In the genomic region with DNA sequence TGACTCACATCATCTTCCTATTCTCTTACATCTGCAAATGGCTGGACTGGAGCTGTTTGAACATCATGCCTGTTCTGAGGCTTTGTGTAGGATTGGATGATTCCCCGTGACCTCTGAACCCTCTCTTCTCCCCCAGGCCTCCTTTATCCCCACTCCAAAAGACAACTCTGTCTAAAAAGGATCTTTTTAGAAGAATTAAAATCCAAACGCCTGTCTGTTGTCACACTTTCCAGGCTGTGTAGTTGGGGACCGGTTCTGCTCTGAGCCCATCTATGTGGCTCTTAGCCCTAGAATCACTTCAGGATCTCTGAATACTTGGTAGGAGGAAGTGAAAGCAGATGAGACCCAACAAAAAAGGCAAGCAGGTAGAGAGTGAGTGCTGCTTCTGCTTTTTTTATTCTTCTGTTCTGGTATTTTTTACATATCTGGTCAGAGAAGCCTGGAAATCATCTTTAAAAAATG, we compare ENCODE assay signal across 11 cellular contexts. TPM values are rescaled to one million over a fixed set of nuclear protein-coding genes. Genes with fewer than 3 reads are reported as not detected.
DNase-seq lines count a peak whose midpoint lies in the region; ATAC-seq and TF ChIP-seq lines count a peak whose summit lies in the region.
"Had no signal": no experiment of that assay in that cellular context is flagged by ENCODE, and none has a peak within 500 bp of the region (broad histone marks: within the 10 kb centered on the region; RNA-seq: fewer than 3 reads in every experiment).

No MANE protein-coding gene starts in this region.

- peaks cover 15% of the 10 kb centered on the region for H3K9me3 Mint-ChIP-seq in activated T-helper 1 cell treated with anti-CD3 and anti-CD28 coated beads, Interleukin-12 subunit alpha, Interleukin-12 subunit beta, Interleukin-2, Interleukin-4 antibody, amounts not matched to agents 30 ng/mL and 10 ng/mL and 1 ng/mL, durations not matched to agents 14 hours and 24 hours and 36 hours

- H3K27ac Mint-ChIP-seq in activated T-helper 1 cell treated with anti-CD3 and anti-CD28 coated beads, Interleukin-12 subunit alpha, Interleukin-12 subunit beta, Interleukin-2, Interleukin-4 antibody, amounts not matched to agents 30 ng/mL and 10 ng/mL and 1 ng/mL, durations not matched to agents 14 hours and 24 hours and 36 hours: peak overlapping the region; percentile 98

- H3K4me1 ChIP-seq in left ventricle myocardium inferior: no peaks in the 10 kb centered on the region
- no peaks in the 10 kb centered on the region for H3K4me1 ChIP-seq in upper lobe of right lung
- H3K4me1 ChIP-seq: pancreas had no signal

- DNase-seq in left ventricle myocardium inferior (no peak), Right ventricle myocardium superior (no peak), upper lobe of right lung (no peak), NCI-H2029 treated with DMSO at 0.1 percent for 48 hours (lab: John Stamatoyannopoulos, UW) (no peak), HUDEP-2 (lab: John Stamatoyannopoulos, UW; ENCODE audit: unreplicated experiment in 76 of 76) (no peak)
- no peak for DNase-seq in activated T-helper 1 cell treated with anti-CD3 and anti-CD28 coated beads, Interleukin-12 subunit alpha, Interleukin-12 subunit beta, Interleukin-2, Interleukin-4 antibody, amounts not matched to agents 30 ng/mL and 10 ng/mL and 1 ng/mL, durations not matched to agents 14 hours and 24 hours and 36 hours (ENCODE audit: low spot score)
- no peak for DNase-seq in activated effector memory CD4-positive, alpha-beta T cell treated with Interleukin-2 at 50 U/mL for 16 hours
- DNase-seq: dermis blood vessel endothelial cell, NCI-H2227 treated with DMSO at 0.1 percent for 48 hours had no signal

- TF ChIP-seq CTCF in left ventricle myocardium inferior (IDR thresholded peaks at IDR 0.05; ENCODE audit: borderline replicate concordance) (no peak), upper lobe of right lung (IDR thresholded peaks at IDR 0.05) (no peak)

- intact Hi-C loops in left ventricle myocardium inferior (cut with micrococcal nuclease): no loop called here
- intact Hi-C loops in Right ventricle myocardium superior (cut with DNase I): no loop called here
- intact Hi-C loops in activated T-helper 1 cell treated with anti-CD3 and anti-CD28 coated beads, Interleukin-12 subunit alpha, Interleukin-12 subunit beta, Interleukin-2, Interleukin-4 antibody, amounts not matched to agents 30 ng/mL and 10 ng/mL and 1 ng/mL, durations not matched to agents 14 hours and 24 hours and 36 hours (cut with micrococcal nuclease): loop anchor here (5.0 to 10.0 kb wide), 3 partner anchors 159 to 569 kb away; partner anchors contain the start of genes FBXO36, SLC16A14 and TRIP12
- intact Hi-C loops in upper lobe of right lung (cut with DNase I): no loop called here

- H3K4me3 ChIP-seq in left ventricle myocardium inferior (peak overlapping the region; percentile 32), upper lobe of right lung (peak overlapping the region; percentile 40)
- H3K4me3 ChIP-seq: pancreas had no signal

- H3K36me3 Mint-ChIP-seq in activated T-helper 1 cell treated with anti-CD3 and anti-CD28 coated beads, Interleukin-12 subunit alpha, Interleukin-12 subunit beta, Interleukin-2, Interleukin-4 antibody, amounts not matched to agents 30 ng/mL and 10 ng/mL and 1 ng/mL, durations not matched to agents 14 hours and 24 hours and 36 hours (ENCODE audit: low read depth): peaks cover 28% of the 10 kb centered on the region

- peaks cover 69% of the 10 kb centered on the region for H3K4me1 Mint-ChIP-seq in activated T-helper 1 cell treated with anti-CD3 and anti-CD28 coated beads, Interleukin-12 subunit alpha, Interleukin-12 subunit beta, Interleukin-2, Interleukin-4 antibody, amounts not matched to agents 30 ng/mL and 10 ng/mL and 1 ng/mL, durations not matched to agents 14 hours and 24 hours and 36 hours (ENCODE audit: low read depth)

- ATAC-seq in Right ventricle myocardium superior (ENCODE audit: poor library complexity): no peak
- peak; percentile 67 for ATAC-seq in HG03139 (IDR thresholded peaks at IDR 0.05; ENCODE audit: unreplicated experiment)
- no peak for ATAC-seq in upper lobe of right lung

- no peaks in the 10 kb centered on the region for H3K27me3 Mint-ChIP-seq in activated T-helper 1 cell treated with anti-CD3 and anti-CD28 coated beads, Interleukin-12 subunit alpha, Interleukin-12 subunit beta, Interleukin-2, Interleukin-4 antibody, amounts not matched to agents 30 ng/mL and 10 ng/mL and 1 ng/mL, durations not matched to agents 14 hours and 24 hours and 36 hours (ENCODE audit: insufficient read depth)

- no peaks in the 10 kb centered on the region for H3K27me3 ChIP-seq in left ventricle myocardium inferior (ENCODE audit: low read depth)
- no peaks in the 10 kb centered on the region for H3K27me3 ChIP-seq in upper lobe of right lung
- H3K27me3 ChIP-seq: pancreas had no signal

- H3K27ac ChIP-seq in left ventricle myocardium inferior (replicated peaks): no peak overlapping the region
- H3K27ac ChIP-seq in upper lobe of right lung: peak overlapping the region; percentile 65
- H3K27ac ChIP-seq: pancreas had no signal

- H3K4me3 Mint-ChIP-seq in activated T-helper 1 cell treated with anti-CD3 and anti-CD28 coated beads, Interleukin-12 subunit alpha, Interleukin-12 subunit beta, Interleukin-2, Interleukin-4 antibody, amounts not matched to agents 30 ng/mL and 10 ng/mL and 1 ng/mL, durations not matched to agents 14 hours and 24 hours and 36 hours: peak overlapping the region; percentile 91

- H3K36me3 ChIP-seq in left ventricle myocardium inferior (no peaks in the 10 kb centered on the region), upper lobe of right lung (no peaks in the 10 kb centered on the region)
- H3K36me3 ChIP-seq: pancreas had no signal

- H3K9me3 ChIP-seq in left ventricle myocardium inferior (replicated peaks): peaks cover 15% of the 10 kb centered on the region
- H3K9me3 ChIP-seq in upper lobe of right lung: no peaks in the 10 kb centered on the region
- H3K9me3 ChIP-seq: pancreas had no signal

RNA-seq across cellular contexts. Expression of gene SP140, which starts 0.6 kb away (rescaled TPM):
- total RNA-seq in left ventricle myocardium inferior (1.3 TPM), Right ventricle myocardium superior (0.56 TPM), upper lobe of right lung (12.7 TPM)
- total RNA-seq in activated T-helper 1 cell treated with anti-CD3 and anti-CD28 coated beads, Interleukin-12 subunit alpha, Interleukin-12 subunit beta, Interleukin-2, Interleukin-4 antibody, amounts not matched to agents 30 ng/mL and 10 ng/mL and 1 ng/mL, durations not matched to agents 14 hours and 24 hours and 36 hours: 235 and 243 TPM in 2 replicates
- total RNA-seq: dermis blood vessel endothelial cell had no signal

RNA-seq across cellular contexts. Expression of gene SP110, which starts 6.3 kb away (rescaled TPM):
- total RNA-seq in left ventricle myocardium inferior (10.5 TPM), Right ventricle myocardium superior (8.6 TPM), upper lobe of right lung (46.9 TPM)
- total RNA-seq in activated T-helper 1 cell treated with anti-CD3 and anti-CD28 coated beads, Interleukin-12 subunit alpha, Interleukin-12 subunit beta, Interleukin-2, Interleukin-4 antibody, amounts not matched to agents 30 ng/mL and 10 ng/mL and 1 ng/mL, durations not matched to agents 14 hours and 24 hours and 36 hours: 141 and 142 TPM in 2 replicates

Comparison
In these comparisons a context has a peak if more than half of its experiments do, and no peak if none do; other contexts are left out.
1. RNA of gene SP140, which starts 0.6 kb away (total RNA-seq): 235 to 243 TPM in activated T-helper 1 cell treated with anti-CD3 and anti-CD28 coated beads, Interleukin-12 subunit alpha, Interleukin-12 subunit beta, Interleukin-2, Interleukin-4 antibody, amounts not matched to agents 30 ng/mL and 10 ng/mL and 1 ng/mL, durations not matched to agents 14 hours and 24 hours and 36 hours; 12.7 TPM in upper lobe of right lung (single experiment), 1.3 TPM in left ventricle myocardium inferior (single experiment) and 0.56 TPM in Right ventricle myocardium superior (single experiment); every median in the first group is over 10 times any median in the second.